19 cellular contexts compared by ENCODE assay signal in genomic region chr5:7717691-7718090, GRCh38.
"Had no signal": no experiment of that assay in that cellular context is flagged by ENCODE, and none has a peak within 500 bp of the region (broad histone marks: within the 10 kb centered on the region; RNA-seq: fewer than 3 reads in every experiment).

No MANE protein-coding gene starts in this region.

- H3K4me1 Mint-ChIP-seq: immature natural killer cell; memory B cell; naive B cell; nephron; stimulated activated naive B cell treated with anti-CD40 and anti-IgM and Interleukin-4, amounts not matched to agents 10 μg/mL and 1 μg/mL and 100 μg/mL, for 72 hours; stimulated activated naive CD8-positive, alpha-beta T cell treated with anti-CD3 and anti-CD28 coated beads, Interleukin-15, amount 100 ng/mL, for 72 hours had no signal

- H3K27me3 ChIP-seq: gastrocnemius medialis, testis, tibial nerve had no signal

- H3K27me3 Mint-ChIP-seq: memory B cell; stimulated activated naive B cell treated with anti-CD40 and anti-IgM and Interleukin-4, amounts not matched to agents 10 μg/mL and 1 μg/mL and 100 μg/mL, for 72 hours; stimulated activated naive CD8-positive, alpha-beta T cell treated with anti-CD3 and anti-CD28 coated beads, Interleukin-15, amount 100 ng/mL, for 72 hours had no signal

- H3K9me3 Mint-ChIP-seq: memory B cell; stimulated activated naive B cell treated with anti-CD40 and anti-IgM and Interleukin-4, amounts not matched to agents 10 μg/mL and 1 μg/mL and 100 μg/mL, for 72 hours had no signal

- H3K36me3 ChIP-seq: left ventricle myocardium inferior, lower lobe of right lung, tibial nerve had no signal

- H3K36me3 Mint-ChIP-seq: immature natural killer cell; memory B cell; naive B cell; stimulated activated naive B cell treated with anti-CD40 and anti-IgM and Interleukin-4, amounts not matched to agents 10 μg/mL and 1 μg/mL and 100 μg/mL, for 72 hours had no signal

- DNase-seq: effector CD8-positive, alpha-beta T cell; gastrocnemius medialis; glutamatergic neuron; immature natural killer cell; left cardiac atrium; left ventricle myocardium inferior; lower lobe of right lung; naive B cell; stimulated activated CD4-positive, alpha-beta T cell treated with anti-CD3 and anti-CD28 coated beads, Interleukin-2, amount 100 ng/mL, for 24 hours; stimulated activated CD4-positive, alpha-beta T cell treated with anti-CD3 and anti-CD28 coated beads, Interleukin-4, amount 100 ng/mL, for 4 hours; stimulated activated naive B cell treated with anti-CD40 and anti-IgM and Interleukin-4, amounts not matched to agents 10 μg/mL and 1 μg/mL and 100 μg/mL, for 72 hours; stimulated activated naive CD8-positive, alpha-beta T cell treated with anti-CD3 and anti-CD28 coated beads, Interleukin-15, amount 100 ng/mL, for 72 hours; testis had no signal

- H3K27ac Mint-ChIP-seq: immature natural killer cell; memory B cell; naive B cell; nephron; stimulated activated naive B cell treated with anti-CD40 and anti-IgM and Interleukin-4, amounts not matched to agents 10 μg/mL and 1 μg/mL and 100 μg/mL, for 72 hours; stimulated activated naive CD8-positive, alpha-beta T cell treated with anti-CD3 and anti-CD28 coated beads, Interleukin-15, amount 100 ng/mL, for 72 hours had no signal

- H3K4me3 Mint-ChIP-seq: immature natural killer cell; memory B cell; naive B cell; nephron; stimulated activated naive B cell treated with anti-CD40 and anti-IgM and Interleukin-4, amounts not matched to agents 10 μg/mL and 1 μg/mL and 100 μg/mL, for 72 hours; stimulated activated naive CD8-positive, alpha-beta T cell treated with anti-CD3 and anti-CD28 coated beads, Interleukin-15, amount 100 ng/mL, for 72 hours had no signal

- ATAC-seq: gastrocnemius medialis; left cardiac atrium; lower lobe of right lung; sciatic nerve; stimulated activated naive B cell treated with anti-CD40 and anti-IgM and Interleukin-4, amounts not matched to agents 10 μg/mL and 1 μg/mL and 100 μg/mL, for 72 hours; stimulated activated naive CD8-positive, alpha-beta T cell treated with anti-CD3 and anti-CD28 coated beads, Interleukin-15, amount 100 ng/mL, for 72 hours had no signal

- H3K4me3 ChIP-seq: coronary artery, gastrocnemius medialis, left ventricle myocardium inferior, lower lobe of right lung, testis, tibial nerve had no signal

- H2AFZ ChIP-seq: parathyroid adenoma had no signal

- H3K9me3 ChIP-seq: gastrocnemius medialis, lower lobe of right lung, testis, tibial nerve had no signal

- H3K4me1 ChIP-seq: left ventricle myocardium inferior, lower lobe of right lung, parathyroid adenoma, testis, tibial nerve had no signal

- H3K27ac ChIP-seq: coronary artery, gastrocnemius medialis, left ventricle myocardium inferior, lower lobe of right lung, parathyroid adenoma, testis, tibial nerve had no signal

- H3K79me2 ChIP-seq: parathyroid adenoma had no signal
